2 cellular contexts compared by ENCODE assay signal in the genomic region with DNA sequence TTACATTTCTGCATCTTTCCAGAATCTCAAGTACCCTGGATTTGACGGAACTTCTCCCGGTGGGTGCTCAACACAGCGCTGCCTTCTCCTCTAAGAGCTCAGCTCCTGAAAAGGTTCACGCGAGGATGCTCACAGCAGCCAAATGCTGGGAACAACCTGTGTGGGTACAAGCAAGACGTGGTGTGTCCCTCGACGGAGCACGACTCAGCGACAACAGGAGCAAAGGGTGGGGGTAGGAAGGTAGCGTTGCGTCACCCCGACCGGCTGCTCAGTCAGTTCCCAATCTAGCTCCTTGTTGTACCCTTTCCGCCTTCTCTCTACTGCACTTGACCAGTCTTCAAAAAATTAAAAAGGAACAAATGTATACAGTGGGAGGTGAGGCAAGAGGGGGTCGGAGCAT.
TF ChIP-seq lines count a peak whose summit lies in the region.

No MANE protein-coding gene starts in this region.

TF ChIP-seq in GM23338, 12 proteins besides CTCF, POLR2A, EP300 and RAD21 (continued from another document):
- TF ChIP-seq, protein P1, sequence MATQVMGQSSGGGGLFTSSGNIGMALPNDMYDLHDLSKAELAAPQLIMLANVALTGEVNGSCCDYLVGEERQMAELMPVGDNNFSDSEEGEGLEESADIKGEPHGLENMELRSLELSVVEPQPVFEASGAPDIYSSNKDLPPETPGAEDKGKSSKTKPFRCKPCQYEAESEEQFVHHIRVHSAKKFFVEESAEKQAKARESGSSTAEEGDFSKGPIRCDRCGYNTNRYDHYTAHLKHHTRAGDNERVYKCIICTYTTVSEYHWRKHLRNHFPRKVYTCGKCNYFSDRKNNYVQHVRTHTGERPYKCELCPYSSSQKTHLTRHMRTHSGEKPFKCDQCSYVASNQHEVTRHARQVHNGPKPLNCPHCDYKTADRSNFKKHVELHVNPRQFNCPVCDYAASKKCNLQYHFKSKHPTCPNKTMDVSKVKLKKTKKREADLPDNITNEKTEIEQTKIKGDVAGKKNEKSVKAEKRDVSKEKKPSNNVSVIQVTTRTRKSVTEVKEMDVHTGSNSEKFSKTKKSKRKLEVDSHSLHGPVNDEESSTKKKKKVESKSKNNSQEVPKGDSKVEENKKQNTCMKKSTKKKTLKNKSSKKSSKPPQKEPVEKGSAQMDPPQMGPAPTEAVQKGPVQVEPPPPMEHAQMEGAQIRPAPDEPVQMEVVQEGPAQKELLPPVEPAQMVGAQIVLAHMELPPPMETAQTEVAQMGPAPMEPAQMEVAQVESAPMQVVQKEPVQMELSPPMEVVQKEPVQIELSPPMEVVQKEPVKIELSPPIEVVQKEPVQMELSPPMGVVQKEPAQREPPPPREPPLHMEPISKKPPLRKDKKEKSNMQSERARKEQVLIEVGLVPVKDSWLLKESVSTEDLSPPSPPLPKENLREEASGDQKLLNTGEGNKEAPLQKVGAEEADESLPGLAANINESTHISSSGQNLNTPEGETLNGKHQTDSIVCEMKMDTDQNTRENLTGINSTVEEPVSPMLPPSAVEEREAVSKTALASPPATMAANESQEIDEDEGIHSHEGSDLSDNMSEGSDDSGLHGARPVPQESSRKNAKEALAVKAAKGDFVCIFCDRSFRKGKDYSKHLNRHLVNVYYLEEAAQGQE (IDR thresholded peaks at IDR 0.05; ENCODE audit: unreplicated experiment), result no peak
- TF ChIP-seq, protein P2, sequence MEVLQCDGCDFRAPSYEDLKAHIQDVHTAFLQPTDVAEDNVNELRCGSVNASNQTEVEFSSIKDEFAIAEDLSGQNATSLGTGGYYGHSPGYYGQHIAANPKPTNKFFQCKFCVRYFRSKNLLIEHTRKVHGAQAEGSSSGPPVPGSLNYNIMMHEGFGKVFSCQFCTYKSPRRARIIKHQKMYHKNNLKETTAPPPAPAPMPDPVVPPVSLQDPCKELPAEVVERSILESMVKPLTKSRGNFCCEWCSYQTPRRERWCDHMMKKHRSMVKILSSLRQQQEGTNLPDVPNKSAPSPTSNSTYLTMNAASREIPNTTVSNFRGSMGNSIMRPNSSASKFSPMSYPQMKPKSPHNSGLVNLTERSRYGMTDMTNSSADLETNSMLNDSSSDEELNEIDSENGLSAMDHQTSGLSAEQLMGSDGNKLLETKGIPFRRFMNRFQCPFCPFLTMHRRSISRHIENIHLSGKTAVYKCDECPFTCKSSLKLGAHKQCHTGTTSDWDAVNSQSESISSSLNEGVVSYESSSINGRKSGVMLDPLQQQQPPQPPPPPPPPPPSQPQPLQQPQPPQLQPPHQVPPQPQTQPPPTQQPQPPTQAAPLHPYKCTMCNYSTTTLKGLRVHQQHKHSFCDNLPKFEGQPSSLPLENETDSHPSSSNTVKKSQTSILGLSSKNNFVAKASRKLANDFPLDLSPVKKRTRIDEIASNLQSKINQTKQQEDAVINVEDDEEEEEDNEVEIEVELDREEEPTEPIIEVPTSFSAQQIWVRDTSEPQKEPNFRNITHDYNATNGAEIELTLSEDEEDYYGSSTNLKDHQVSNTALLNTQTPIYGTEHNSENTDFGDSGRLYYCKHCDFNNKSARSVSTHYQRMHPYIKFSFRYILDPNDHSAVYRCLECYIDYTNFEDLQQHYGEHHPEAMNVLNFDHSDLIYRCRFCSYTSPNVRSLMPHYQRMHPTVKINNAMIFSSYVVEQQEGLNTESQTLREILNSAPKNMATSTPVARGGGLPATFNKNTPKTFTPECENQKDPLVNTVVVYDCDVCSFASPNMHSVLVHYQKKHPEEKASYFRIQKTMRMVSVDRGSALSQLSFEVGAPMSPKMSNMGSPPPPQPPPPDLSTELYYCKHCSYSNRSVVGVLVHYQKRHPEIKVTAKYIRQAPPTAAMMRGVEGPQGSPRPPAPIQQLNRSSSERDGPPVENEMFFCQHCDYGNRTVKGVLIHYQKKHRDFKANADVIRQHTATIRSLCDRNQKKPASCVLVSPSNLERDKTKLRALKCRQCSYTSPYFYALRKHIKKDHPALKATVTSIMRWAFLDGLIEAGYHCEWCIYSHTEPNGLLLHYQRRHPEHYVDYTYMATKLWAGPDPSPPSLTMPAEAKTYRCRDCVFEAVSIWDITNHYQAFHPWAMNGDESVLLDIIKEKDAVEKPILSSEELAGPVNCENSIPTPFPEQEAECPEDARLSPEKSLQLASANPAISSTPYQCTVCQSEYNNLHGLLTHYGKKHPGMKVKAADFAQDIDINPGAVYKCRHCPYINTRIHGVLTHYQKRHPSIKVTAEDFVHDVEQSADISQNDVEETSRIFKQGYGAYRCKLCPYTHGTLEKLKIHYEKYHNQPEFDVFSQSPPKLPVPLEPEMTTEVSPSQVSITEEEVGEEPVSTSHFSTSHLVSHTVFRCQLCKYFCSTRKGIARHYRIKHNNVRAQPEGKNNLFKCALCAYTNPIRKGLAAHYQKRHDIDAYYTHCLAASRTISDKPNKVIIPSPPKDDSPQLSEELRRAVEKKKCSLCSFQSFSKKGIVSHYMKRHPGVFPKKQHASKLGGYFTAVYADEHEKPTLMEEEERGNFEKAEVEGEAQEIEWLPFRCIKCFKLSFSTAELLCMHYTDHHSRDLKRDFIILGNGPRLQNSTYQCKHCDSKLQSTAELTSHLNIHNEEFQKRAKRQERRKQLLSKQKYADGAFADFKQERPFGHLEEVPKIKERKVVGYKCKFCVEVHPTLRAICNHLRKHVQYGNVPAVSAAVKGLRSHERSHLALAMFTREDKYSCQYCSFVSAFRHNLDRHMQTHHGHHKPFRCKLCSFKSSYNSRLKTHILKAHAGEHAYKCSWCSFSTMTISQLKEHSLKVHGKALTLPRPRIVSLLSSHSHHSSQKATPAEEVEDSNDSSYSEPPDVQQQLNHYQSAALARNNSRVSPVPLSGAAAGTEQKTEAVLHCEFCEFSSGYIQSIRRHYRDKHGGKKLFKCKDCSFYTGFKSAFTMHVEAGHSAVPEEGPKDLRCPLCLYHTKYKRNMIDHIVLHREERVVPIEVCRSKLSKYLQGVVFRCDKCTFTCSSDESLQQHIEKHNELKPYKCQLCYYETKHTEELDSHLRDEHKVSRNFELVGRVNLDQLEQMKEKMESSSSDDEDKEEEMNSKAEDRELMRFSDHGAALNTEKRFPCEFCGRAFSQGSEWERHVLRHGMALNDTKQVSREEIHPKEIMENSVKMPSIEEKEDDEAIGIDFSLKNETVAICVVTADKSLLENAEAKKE (CRISPR knock-in tag; IDR thresholded peaks at IDR 0.05), result no peak
- TF ChIP-seq CREB1 (CRISPR knock-in tag; IDR thresholded peaks at IDR 0.05; ENCODE audit: low read depth), result no peak
- no peak for TF ChIP-seq POLR2AphosphoS5 (IDR thresholded peaks at IDR 0.05; ENCODE audit: low read depth)
- TF ChIP-seq, protein P3, sequence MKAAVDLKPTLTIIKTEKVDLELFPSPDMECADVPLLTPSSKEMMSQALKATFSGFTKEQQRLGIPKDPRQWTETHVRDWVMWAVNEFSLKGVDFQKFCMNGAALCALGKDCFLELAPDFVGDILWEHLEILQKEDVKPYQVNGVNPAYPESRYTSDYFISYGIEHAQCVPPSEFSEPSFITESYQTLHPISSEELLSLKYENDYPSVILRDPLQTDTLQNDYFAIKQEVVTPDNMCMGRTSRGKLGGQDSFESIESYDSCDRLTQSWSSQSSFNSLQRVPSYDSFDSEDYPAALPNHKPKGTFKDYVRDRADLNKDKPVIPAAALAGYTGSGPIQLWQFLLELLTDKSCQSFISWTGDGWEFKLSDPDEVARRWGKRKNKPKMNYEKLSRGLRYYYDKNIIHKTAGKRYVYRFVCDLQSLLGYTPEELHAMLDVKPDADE (IDR thresholded peaks at IDR 0.05), result no peak
- TF ChIP-seq EZH2 (IDR thresholded peaks at IDR 0.05; ENCODE audit: low read depth, unreplicated experiment), result no peak
- TF ChIP-seq EZH2phosphoT487 (IDR thresholded peaks at IDR 0.05; ENCODE audit: unreplicated experiment), result no peak
- TF ChIP-seq ZNF114 (CRISPR knock-in tag; IDR thresholded peaks at IDR 0.05), result no peak

TF ChIP-seq in WTC11, 78 proteins besides CTCF, POLR2A, EP300 and RAD21 (continued from another document):
- TF ChIP-seq, protein P4, sequence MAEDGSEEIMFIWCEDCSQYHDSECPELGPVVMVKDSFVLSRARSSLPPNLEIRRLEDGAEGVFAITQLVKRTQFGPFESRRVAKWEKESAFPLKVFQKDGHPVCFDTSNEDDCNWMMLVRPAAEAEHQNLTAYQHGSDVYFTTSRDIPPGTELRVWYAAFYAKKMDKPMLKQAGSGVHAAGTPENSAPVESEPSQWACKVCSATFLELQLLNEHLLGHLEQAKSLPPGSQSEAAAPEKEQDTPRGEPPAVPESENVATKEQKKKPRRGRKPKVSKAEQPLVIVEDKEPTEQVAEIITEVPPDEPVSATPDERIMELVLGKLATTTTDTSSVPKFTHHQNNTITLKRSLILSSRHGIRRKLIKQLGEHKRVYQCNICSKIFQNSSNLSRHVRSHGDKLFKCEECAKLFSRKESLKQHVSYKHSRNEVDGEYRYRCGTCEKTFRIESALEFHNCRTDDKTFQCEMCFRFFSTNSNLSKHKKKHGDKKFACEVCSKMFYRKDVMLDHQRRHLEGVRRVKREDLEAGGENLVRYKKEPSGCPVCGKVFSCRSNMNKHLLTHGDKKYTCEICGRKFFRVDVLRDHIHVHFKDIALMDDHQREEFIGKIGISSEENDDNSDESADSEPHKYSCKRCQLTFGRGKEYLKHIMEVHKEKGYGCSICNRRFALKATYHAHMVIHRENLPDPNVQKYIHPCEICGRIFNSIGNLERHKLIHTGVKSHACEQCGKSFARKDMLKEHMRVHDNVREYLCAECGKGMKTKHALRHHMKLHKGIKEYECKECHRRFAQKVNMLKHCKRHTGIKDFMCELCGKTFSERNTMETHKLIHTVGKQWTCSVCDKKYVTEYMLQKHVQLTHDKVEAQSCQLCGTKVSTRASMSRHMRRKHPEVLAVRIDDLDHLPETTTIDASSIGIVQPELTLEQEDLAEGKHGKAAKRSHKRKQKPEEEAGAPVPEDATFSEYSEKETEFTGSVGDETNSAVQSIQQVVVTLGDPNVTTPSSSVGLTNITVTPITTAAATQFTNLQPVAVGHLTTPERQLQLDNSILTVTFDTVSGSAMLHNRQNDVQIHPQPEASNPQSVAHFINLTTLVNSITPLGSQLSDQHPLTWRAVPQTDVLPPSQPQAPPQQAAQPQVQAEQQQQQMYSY (CRISPR knock-in tag; IDR thresholded peaks at IDR 0.05), result peak; percentile 87
- TF ChIP-seq JAZF1 (CRISPR knock-in tag; IDR thresholded peaks at IDR 0.05) (no peak), FOXP1 (CRISPR knock-in tag; IDR thresholded peaks at IDR 0.05; ENCODE audit: borderline replicate concordance) (no peak), GRHL2 (CRISPR knock-in tag; IDR thresholded peaks at IDR 0.05; ENCODE audit: insufficient replicate concordance, severe bottlenecking) (no peak), SP1 (CRISPR knock-in tag; conservative IDR thresholded peaks at IDR 0.05) (no peak), OVOL2 (CRISPR knock-in tag; IDR thresholded peaks at IDR 0.05; ENCODE audit: borderline replicate concordance) (no peak)
- TF ChIP-seq, protein P5, sequence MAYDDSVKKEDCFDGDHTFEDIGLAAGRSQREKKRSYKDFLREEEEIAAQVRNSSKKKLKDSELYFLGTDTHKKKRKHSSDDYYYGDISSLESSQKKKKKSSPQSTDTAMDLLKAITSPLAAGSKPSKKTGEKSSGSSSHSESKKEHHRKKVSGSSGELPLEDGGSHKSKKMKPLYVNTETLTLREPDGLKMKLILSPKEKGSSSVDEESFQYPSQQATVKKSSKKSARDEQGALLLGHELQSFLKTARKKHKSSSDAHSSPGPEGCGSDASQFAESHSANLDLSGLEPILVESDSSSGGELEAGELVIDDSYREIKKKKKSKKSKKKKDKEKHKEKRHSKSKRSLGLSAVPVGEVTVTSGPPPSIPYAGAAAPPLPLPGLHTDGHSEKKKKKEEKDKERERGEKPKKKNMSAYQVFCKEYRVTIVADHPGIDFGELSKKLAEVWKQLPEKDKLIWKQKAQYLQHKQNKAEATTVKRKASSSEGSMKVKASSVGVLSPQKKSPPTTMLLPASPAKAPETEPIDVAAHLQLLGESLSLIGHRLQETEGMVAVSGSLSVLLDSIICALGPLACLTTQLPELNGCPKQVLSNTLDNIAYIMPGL (CRISPR knock-in tag; IDR thresholded peaks at IDR 0.05), result no peak
- TF ChIP-seq, protein P6, sequence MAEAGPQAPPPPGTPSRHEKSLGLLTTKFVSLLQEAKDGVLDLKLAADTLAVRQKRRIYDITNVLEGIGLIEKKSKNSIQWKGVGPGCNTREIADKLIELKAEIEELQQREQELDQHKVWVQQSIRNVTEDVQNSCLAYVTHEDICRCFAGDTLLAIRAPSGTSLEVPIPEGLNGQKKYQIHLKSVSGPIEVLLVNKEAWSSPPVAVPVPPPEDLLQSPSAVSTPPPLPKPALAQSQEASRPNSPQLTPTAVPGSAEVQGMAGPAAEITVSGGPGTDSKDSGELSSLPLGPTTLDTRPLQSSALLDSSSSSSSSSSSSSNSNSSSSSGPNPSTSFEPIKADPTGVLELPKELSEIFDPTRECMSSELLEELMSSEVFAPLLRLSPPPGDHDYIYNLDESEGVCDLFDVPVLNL (CRISPR knock-in tag; IDR thresholded peaks at IDR 0.05; ENCODE audit: borderline replicate concordance, low read depth), result no peak
- TF ChIP-seq, protein P7, sequence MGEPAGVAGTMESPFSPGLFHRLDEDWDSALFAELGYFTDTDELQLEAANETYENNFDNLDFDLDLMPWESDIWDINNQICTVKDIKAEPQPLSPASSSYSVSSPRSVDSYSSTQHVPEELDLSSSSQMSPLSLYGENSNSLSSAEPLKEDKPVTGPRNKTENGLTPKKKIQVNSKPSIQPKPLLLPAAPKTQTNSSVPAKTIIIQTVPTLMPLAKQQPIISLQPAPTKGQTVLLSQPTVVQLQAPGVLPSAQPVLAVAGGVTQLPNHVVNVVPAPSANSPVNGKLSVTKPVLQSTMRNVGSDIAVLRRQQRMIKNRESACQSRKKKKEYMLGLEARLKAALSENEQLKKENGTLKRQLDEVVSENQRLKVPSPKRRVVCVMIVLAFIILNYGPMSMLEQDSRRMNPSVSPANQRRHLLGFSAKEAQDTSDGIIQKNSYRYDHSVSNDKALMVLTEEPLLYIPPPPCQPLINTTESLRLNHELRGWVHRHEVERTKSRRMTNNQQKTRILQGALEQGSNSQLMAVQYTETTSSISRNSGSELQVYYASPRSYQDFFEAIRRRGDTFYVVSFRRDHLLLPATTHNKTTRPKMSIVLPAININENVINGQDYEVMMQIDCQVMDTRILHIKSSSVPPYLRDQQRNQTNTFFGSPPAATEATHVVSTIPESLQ (CRISPR knock-in tag; IDR thresholded peaks at IDR 0.05), result no peak
TF ChIP-seq in WTC11: peak in this region for 3.
